ENCODE assay signal across 20 cellular contexts in the genomic region with DNA sequence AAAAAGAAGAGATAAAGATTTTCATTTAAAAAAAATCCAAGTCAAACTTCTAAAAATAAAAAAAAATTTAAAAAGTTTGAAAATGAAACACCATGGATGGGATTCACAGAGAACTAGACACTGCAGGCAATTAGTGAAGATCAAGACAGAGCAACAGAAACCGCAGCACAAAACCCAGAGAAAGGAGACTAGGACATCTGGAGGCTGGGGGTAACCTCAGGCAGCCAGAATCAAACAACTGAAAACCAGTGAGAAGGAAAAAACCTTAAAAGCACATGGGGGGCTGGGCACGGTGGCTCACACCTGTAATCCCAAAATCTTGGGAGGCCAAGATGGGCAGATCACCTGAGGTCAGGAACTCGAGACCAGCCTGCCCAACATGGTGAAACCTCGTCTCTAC. TPM values are rescaled to one million over a fixed set of nuclear protein-coding genes. Genes with fewer than 3 reads are reported as not detected.
"Had no signal": no experiment of that assay in that cellular context is flagged by ENCODE, and none has a peak within 500 bp of the region (broad histone marks: within the 10 kb centered on the region; RNA-seq: fewer than 3 reads in every experiment).

No MANE protein-coding gene starts in this region.

- ATAC-seq: foreskin keratinocyte; left ventricle myocardium superior; naive thymus-derived CD4-positive, alpha-beta T cell had no signal

- H3K4me1 Mint-ChIP-seq: memory B cell had no signal

- H3K4me3 Mint-ChIP-seq: activated CD4-positive, alpha-beta T cell treated with anti-CD3 and anti-CD28 coated beads, Interleukin-2, amount 10 ng/mL, durations not matched to agents 7 days and 5 days; activated naive CD4-positive, alpha-beta T cell treated with anti-CD3 and anti-CD28 coated beads, Interleukin-2, amount 50 U/mL, for 24 hours; memory B cell; naive thymus-derived CD4-positive, alpha-beta T cell had no signal

- H3K27me3 Mint-ChIP-seq: activated CD4-positive, alpha-beta T cell treated with anti-CD3 and anti-CD28 coated beads, Interleukin-2, amount 10 ng/mL, durations not matched to agents 7 days and 5 days; activated naive CD4-positive, alpha-beta T cell treated with anti-CD3 and anti-CD28 coated beads, Interleukin-2, amount 50 U/mL, for 24 hours; memory B cell; naive thymus-derived CD4-positive, alpha-beta T cell had no signal

- DNase-seq: activated CD4-positive, alpha-beta T cell treated with anti-CD3 and anti-CD28 coated beads, Interleukin-2, amount 10 ng/mL, durations not matched to agents 7 days and 5 days; activated effector memory CD4-positive, alpha-beta T cell treated with Interleukin-2 at 50 U/mL for 16 hours; activated T-cell treated with anti-CD3 and anti-CD28 coated beads for 4 hours; anterior cingulate cortex; brain microvascular endothelial cell; effector CD8-positive, alpha-beta T cell; foreskin keratinocyte; glutamatergic neuron; left ventricle myocardium superior; mucosa of descending colon; naive thymus-derived CD4-positive, alpha-beta T cell; stimulated activated CD4-positive, alpha-beta T cell treated with anti-CD3 and anti-CD28 coated beads, Interleukin-1b, Interleukin-23, amount 100 ng/mL, for 48 hours; substantia nigra had no signal

- H3K27me3 ChIP-seq: brain microvascular endothelial cell, foreskin keratinocyte, tibial nerve, vagina had no signal

- H3K9me3 ChIP-seq: mucosa of descending colon, tibial nerve, vagina had no signal

- H3K4me3 ChIP-seq: mucosa of descending colon, tibial nerve, vagina had no signal

- H3K27ac ChIP-seq: brain microvascular endothelial cell, foreskin keratinocyte, parathyroid adenoma, tibial nerve, vagina had no signal

- H3K4me1 ChIP-seq: foreskin keratinocyte, parathyroid adenoma, tibial nerve had no signal

- H3K27ac Mint-ChIP-seq: activated CD4-positive, alpha-beta T cell treated with anti-CD3 and anti-CD28 coated beads, Interleukin-2, amount 10 ng/mL, durations not matched to agents 7 days and 5 days; activated naive CD4-positive, alpha-beta T cell treated with anti-CD3 and anti-CD28 coated beads, Interleukin-2, amount 50 U/mL, for 24 hours; memory B cell had no signal

- H3K9me3 Mint-ChIP-seq: activated CD4-positive, alpha-beta T cell treated with anti-CD3 and anti-CD28 coated beads, Interleukin-2, amount 10 ng/mL, durations not matched to agents 7 days and 5 days; activated naive CD4-positive, alpha-beta T cell treated with anti-CD3 and anti-CD28 coated beads, Interleukin-2, amount 50 U/mL, for 24 hours; memory B cell; naive thymus-derived CD4-positive, alpha-beta T cell had no signal

RNA-seq across cellular contexts. Expression of a gene that starts 30.6 kb away (rescaled TPM):
- total RNA-seq: activated CD4-positive, alpha-beta T cell treated with anti-CD3 and anti-CD28 coated beads, Interleukin-2, amount 10 ng/mL, durations not matched to agents 7 days and 5 days; foreskin keratinocyte; kidney epithelial cell; left ventricle myocardium superior; mucosa of descending colon; naive thymus-derived CD4-positive, alpha-beta T cell; renal cortical epithelial cell; tibial nerve; vagina had no signal
- polyA plus RNA-seq: foreskin keratinocyte; naive thymus-derived CD4-positive, alpha-beta T cell had no signal
